In the genomic region with DNA sequence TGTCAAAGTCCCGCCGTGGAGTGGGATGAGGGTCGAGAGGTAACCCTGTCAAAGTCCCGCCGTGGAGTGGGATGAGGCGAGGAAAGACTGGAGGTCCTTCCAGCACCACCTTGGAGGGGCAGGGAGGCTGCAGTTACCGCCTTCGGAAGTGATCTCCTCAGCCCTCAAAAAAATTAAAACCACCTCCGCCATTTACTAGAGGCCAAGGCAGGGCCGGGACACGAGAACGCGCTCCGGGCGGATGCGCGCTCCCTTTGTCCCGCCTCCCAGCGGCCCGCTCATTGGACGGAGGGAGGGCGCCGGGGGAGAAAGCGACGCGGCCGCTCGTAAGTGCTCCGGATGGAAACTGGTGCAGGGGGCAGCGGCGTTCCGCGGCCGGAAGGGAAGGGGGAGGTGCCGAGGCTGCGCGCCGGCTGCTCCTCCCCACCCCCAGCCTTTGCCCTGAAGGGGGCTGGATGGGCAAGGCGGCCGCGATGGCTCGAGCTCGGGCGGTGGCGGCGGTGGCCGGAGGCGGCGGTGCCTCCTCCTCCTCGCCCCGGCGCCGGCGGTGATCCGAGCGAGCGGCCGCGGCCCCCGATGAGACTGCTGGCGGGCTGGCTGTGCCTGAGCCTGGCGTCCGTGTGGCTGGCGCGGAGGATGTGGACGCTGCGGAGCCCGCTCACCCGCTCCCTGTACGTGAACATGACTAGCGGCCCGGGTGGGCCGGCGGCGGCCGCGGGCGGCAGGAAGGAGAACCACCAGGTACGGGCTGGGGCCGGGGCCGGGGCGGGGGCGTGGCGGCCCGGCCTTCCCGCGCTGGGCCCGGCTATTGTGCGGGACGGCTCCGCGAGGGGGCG, we compare ENCODE assay signal across 7 cellular contexts. TPM values are rescaled to one million over a fixed set of nuclear protein-coding genes. Genes with fewer than 3 reads are reported as not detected.
DNase-seq lines count a peak whose midpoint lies in the region; ATAC-seq and TF ChIP-seq lines count a peak whose summit lies in the region.

A gene (plus strand): TSS at position 420 of the 836 bp plus-strand sequence. CDS start 157 bp downstream, at position 577.

- H3K4me3 ChIP-seq in astrocyte of the cerebellum (ENCODE audit: low read depth, low read length): peak within 1 kb of the TSS; percentile 55

- DNase-seq in NCI-H1930 (lab: John Stamatoyannopoulos, UW) (peak; percentile 93 to 96), T-helper 9 cell (peak; percentile 91), astrocyte of the cerebellum (ENCODE audit: low read depth) (peak; percentile 83), hepatic stellate cell (ENCODE audit: low spot score) (peak; percentile 96), renal cortical epithelial cell (ENCODE audit: low read depth) (peak; percentile 70)

- in situ Hi-C loops in astrocyte of the cerebellum (cut with HindIII; ENCODE audit: low sequenced_read_pairs): no loop called here

- ATAC-seq in GM18505 (IDR thresholded peaks at IDR 0.05; ENCODE audit: unreplicated experiment) (peak; percentile 89), HG02970 (IDR thresholded peaks at IDR 0.05; ENCODE audit: low FRiP score, unreplicated experiment) (peak; percentile 79)

- peak; percentile 95 for TF ChIP-seq POLR2A in GM18505 (IDR thresholded peaks at IDR 0.05; ENCODE audit: borderline replicate concordance, extremely low read depth, insufficient read depth, insufficient read length)

- no peak for TF ChIP-seq CTCF in astrocyte of the cerebellum (IDR thresholded peaks at IDR 0.05; ENCODE audit: low read depth, low read length, missing control alignments)

RNA-seq across cellular contexts. Expression of the gene that starts here (rescaled TPM):
- total RNA-seq in renal cortical epithelial cell: 164 and 204 TPM in 2 replicates

Comparison
In these comparisons a context has a peak if more than half of its experiments do, and no peak if none do; other contexts are left out.
1. Peak in every context shown above with its lines: DNase-seq, ATAC-seq and H3K4me3 ChIP-seq.